Comparison of ENCODE assay signal across 23 cellular contexts in the genomic region with DNA sequence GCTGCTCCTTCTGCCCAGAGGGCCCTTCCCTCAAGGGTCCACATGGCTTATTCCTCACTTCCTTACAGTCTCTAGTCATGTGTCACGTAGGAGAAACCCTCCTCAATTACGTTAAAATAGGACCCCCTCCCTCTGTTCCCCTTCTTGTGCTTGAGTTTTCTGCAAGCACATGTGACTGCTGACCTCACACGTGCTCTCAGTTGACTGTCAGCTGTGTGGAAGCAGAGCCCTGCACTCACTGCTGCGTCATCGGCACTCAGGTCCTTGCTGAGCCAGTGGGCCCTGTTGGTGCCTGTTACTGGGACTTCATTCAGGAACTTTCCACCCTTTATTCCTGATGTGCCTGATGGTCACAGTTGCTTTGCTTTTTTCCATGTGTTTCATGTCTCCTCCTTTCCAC. TPM values are rescaled to one million over a fixed set of nuclear protein-coding genes. Genes with fewer than 3 reads are reported as not detected.
DNase-seq lines count a peak whose midpoint lies in the region; ATAC-seq and TF ChIP-seq lines count a peak whose summit lies in the region.
"Had no signal": no experiment of that assay in that cellular context is flagged by ENCODE, and none has a peak within 500 bp of the region (broad histone marks: within the 10 kb centered on the region; RNA-seq: fewer than 3 reads in every experiment).

No MANE protein-coding gene starts in this region.

- intact Hi-C loops in CD4-positive, alpha-beta T cell (cut with DNase I, micrococcal nuclease) = no loop called here
- intact Hi-C loops in Calu3 (cut with micrococcal nuclease; ENCODE audit: unreplicated experiment) (no loop called here), colonic mucosa (cut with DNase I) (loop anchor here (10.0 kb wide), 1 partner anchor 582 kb away; no protein-coding TSS in a partner anchor)

- no peak overlapping the region for H3K27ac ChIP-seq in CD4-positive, alpha-beta T cell (ENCODE audit: low read depth, low read length)
- no peak overlapping the region for H3K27ac ChIP-seq in colonic mucosa
- H3K27ac ChIP-seq: heart left ventricle had no signal

- H3K36me3 ChIP-seq in colonic mucosa (peaks cover 45% of the 10 kb centered on the region), BE2C (peaks cover 86% of the 10 kb centered on the region)

- no peaks in the 10 kb centered on the region for H3K27me3 Mint-ChIP-seq in CD4-positive, alpha-beta T cell
- H3K27me3 Mint-ChIP-seq in Calu3 (ENCODE audit: unreplicated experiment) (no peaks in the 10 kb centered on the region), memory B cell (no peaks in the 10 kb centered on the region)
- no peaks in the 10 kb centered on the region for H3K27me3 Mint-ChIP-seq in activated CD8-positive, alpha-beta T cell treated with anti-CD3 and anti-CD28 coated beads, Interleukin-2, amount 10 ng/mL, durations not matched to agents 7 days and 5 days (ENCODE audit: low read depth)

- H3K4me1 ChIP-seq in colonic mucosa (no peaks in the 10 kb centered on the region), BE2C (no peaks in the 10 kb centered on the region)
- H3K4me1 ChIP-seq: heart left ventricle had no signal

- no peaks in the 10 kb centered on the region for H3K9me3 Mint-ChIP-seq in CD4-positive, alpha-beta T cell
- H3K9me3 Mint-ChIP-seq in Calu3 (ENCODE audit: low read depth, unreplicated experiment) = no peaks in the 10 kb centered on the region
- H3K9me3 Mint-ChIP-seq in activated CD8-positive, alpha-beta T cell treated with anti-CD3 and anti-CD28 coated beads, Interleukin-2, amount 10 ng/mL, durations not matched to agents 7 days and 5 days (ENCODE audit: insufficient read depth) = no peaks in the 10 kb centered on the region
- H3K9me3 Mint-ChIP-seq in memory B cell = no peaks in the 10 kb centered on the region
- H3K9me3 Mint-ChIP-seq: HFFc6 had no signal

- POLR2A ChIA-PET in CD4-positive, alpha-beta T cell (lab: Charles Lee) = no interaction called here
- POLR2A ChIA-PET in activated CD8-positive, alpha-beta T cell treated with anti-CD3 and anti-CD28 coated beads, Interleukin-2, amount 10 ng/mL, durations not matched to agents 7 days and 5 days (lab: Charles Lee) = interaction anchor here (4.4 kb wide), 1 partner anchor 11 kb away, joined by 22 read pairs; a partner anchor contains a TSS

- peaks cover 100% of the 10 kb centered on the region for H3K36me3 Mint-ChIP-seq in CD4-positive, alpha-beta T cell (ENCODE audit: low read depth)
- H3K36me3 Mint-ChIP-seq in Calu3 (ENCODE audit: insufficient read depth, unreplicated experiment) (peaks cover 39% of the 10 kb centered on the region), memory B cell (peaks cover 58% of the 10 kb centered on the region)
- H3K36me3 Mint-ChIP-seq in activated CD8-positive, alpha-beta T cell treated with anti-CD3 and anti-CD28 coated beads, Interleukin-2, amount 10 ng/mL, durations not matched to agents 7 days and 5 days (ENCODE audit: low read depth) = peaks cover 90% of the 10 kb centered on the region

- BruUV-seq in Calu3 (replicated peaks; lab: Mats Ljungman, UMichigan) = no TSS peak

- H3K27me3 ChIP-seq in CD4-positive, alpha-beta T cell (ENCODE audit: control insufficient read depth, insufficient read depth, low read length) = no peaks in the 10 kb centered on the region
- H3K27me3 ChIP-seq in colonic mucosa (no peaks in the 10 kb centered on the region), BE2C (no peaks in the 10 kb centered on the region)
- H3K27me3 ChIP-seq: heart left ventricle had no signal

- no peak overlapping the region for H3K9ac ChIP-seq in colonic mucosa (ENCODE audit: low read depth in 2 of 2, low read length in 2 of 2)

- no peak for ATAC-seq in CD4-positive, alpha-beta T cell (ENCODE audit: poor library complexity)
- ATAC-seq in activated CD8-positive, alpha-beta T cell treated with anti-CD3 and anti-CD28 coated beads, Interleukin-2, amount 10 ng/mL, durations not matched to agents 7 days and 5 days = no peak
- ATAC-seq in memory B cell (ENCODE audit: low read depth) = no peak
- no peak for ATAC-seq in GM19351 (IDR thresholded peaks at IDR 0.05; ENCODE audit: unreplicated experiment)
- ATAC-seq: heart left ventricle had no signal

- H3K9me3 ChIP-seq in CD4-positive, alpha-beta T cell (ENCODE audit: control insufficient read depth, low read length) = no peaks in the 10 kb centered on the region
- H3K9me3 ChIP-seq in colonic mucosa (no peaks in the 10 kb centered on the region), BE2C (no peaks in the 10 kb centered on the region)
- H3K9me3 ChIP-seq: heart left ventricle had no signal

- no peak overlapping the region for H3K4me3 ChIP-seq in colonic mucosa
- no peak overlapping the region for H3K4me3 ChIP-seq in BE2C (ENCODE audit: low read depth, low read length)
- H3K4me3 ChIP-seq: heart left ventricle, skin epidermis had no signal

- no peak overlapping the region for H3K4me3 Mint-ChIP-seq in CD4-positive, alpha-beta T cell
- no peak overlapping the region for H3K4me3 Mint-ChIP-seq in Calu3 (ENCODE audit: low read depth, unreplicated experiment)
- no peak overlapping the region for H3K4me3 Mint-ChIP-seq in activated CD8-positive, alpha-beta T cell treated with anti-CD3 and anti-CD28 coated beads, Interleukin-2, amount 10 ng/mL, durations not matched to agents 7 days and 5 days
- H3K4me3 Mint-ChIP-seq in memory B cell = peak overlapping the region; percentile 54
- H3K4me3 Mint-ChIP-seq: HFFc6 had no signal

- no peak for TF ChIP-seq CTCF in CD4-positive, alpha-beta T cell (IDR thresholded peaks at IDR 0.05)
- TF ChIP-seq CTCF in Calu3 (IDR thresholded peaks at IDR 0.05; ENCODE audit: unreplicated experiment) = no peak
- no peak for TF ChIP-seq CTCF in colonic mucosa (IDR thresholded peaks at IDR 0.05)
- TF ChIP-seq CTCF in BE2C (IDR thresholded peaks at IDR 0.05; ENCODE audit: low read depth, low read length) = no peak

- CTCF ChIA-PET in CD4-positive, alpha-beta T cell (lab: Charles Lee) = interaction anchor here (1.2 kb wide), 1 partner anchor 12 kb away, joined by 3 read pairs; no protein-coding TSS in a partner anchor
- CTCF ChIA-PET in Calu3 (lab: Charles Lee) = no interaction called here
- CTCF ChIA-PET in activated CD8-positive, alpha-beta T cell treated with anti-CD3 and anti-CD28 coated beads, Interleukin-2, amount 10 ng/mL, durations not matched to agents 7 days and 5 days (lab: Charles Lee) = interaction anchor here (1.9 to 5.9 kb wide), 2 partner anchors 9 to 10 kb away, joined by 5 to 42 read pairs; a partner anchor contains a TSS

- peaks cover 71% of the 10 kb centered on the region for H3K4me1 Mint-ChIP-seq in CD4-positive, alpha-beta T cell (ENCODE audit: low read depth)
- H3K4me1 Mint-ChIP-seq in Calu3 (ENCODE audit: low read depth, unreplicated experiment) (no peaks in the 10 kb centered on the region), memory B cell (peaks cover 28% of the 10 kb centered on the region)
- peaks cover 70% of the 10 kb centered on the region for H3K4me1 Mint-ChIP-seq in activated CD8-positive, alpha-beta T cell treated with anti-CD3 and anti-CD28 coated beads, Interleukin-2, amount 10 ng/mL, durations not matched to agents 7 days and 5 days (ENCODE audit: low read depth)

- no peak for DNase-seq in CD4-positive, alpha-beta T cell
- DNase-seq in Calu3 (no peak), memory B cell (ENCODE audit: low spot score in 2 of 2) (no peak), colonic mucosa (no peak), BE2C (no peak)
- no peak for DNase-seq in activated CD8-positive, alpha-beta T cell treated with anti-CD3 and anti-CD28 coated beads, Interleukin-2, amount 10 ng/mL, durations not matched to agents 7 days and 5 days
- no peak for DNase-seq in stimulated activated CD4-positive, alpha-beta T cell treated with anti-CD3 and anti-CD28 coated beads, Interleukin-2, amount 100 ng/mL, for 24 hours
- DNase-seq: activated T-cell treated with anti-CD3 and anti-CD28 coated beads, Interleukin-2, amount 50 U/mL, for 1 hour; amniotic stem cell; central memory CD4-positive, alpha-beta T cell; DMS 273 treated with DMSO at 0.1 percent for 48 hours; heart left ventricle; HFFc6; Kasumi-1; NCI-H69; Right ventricle myocardium superior; stimulated activated CD4-positive, alpha-beta T cell treated with anti-CD3 and anti-CD28 coated beads, Interleukin-4, amount 100 ng/mL, for 24 hours; T1000 had no signal

- peak overlapping the region; percentile 55 for H3K27ac Mint-ChIP-seq in CD4-positive, alpha-beta T cell
- peak overlapping the region; percentile 23 for H3K27ac Mint-ChIP-seq in Calu3 (ENCODE audit: unreplicated experiment)
- H3K27ac Mint-ChIP-seq in activated CD8-positive, alpha-beta T cell treated with anti-CD3 and anti-CD28 coated beads, Interleukin-2, amount 10 ng/mL, durations not matched to agents 7 days and 5 days = peak overlapping the region; percentile 82
- peak overlapping the region; percentile 81 for H3K27ac Mint-ChIP-seq in memory B cell
- H3K27ac Mint-ChIP-seq: HFFc6 had no signal

RNA-seq across cellular contexts. Expression of a gene that starts 11.1 kb away (rescaled TPM):
- total RNA-seq in CD4-positive, alpha-beta T cell = 100 to 1,000 TPM; 134 to 135 TPM
- total RNA-seq in Calu3 (2022) = 45.0 and 47.6 TPM in 2 replicates
- 10 to 100 TPM; 47.2 to 50.5 TPM for total RNA-seq in activated CD8-positive, alpha-beta T cell treated with anti-CD3 and anti-CD28 coated beads, Interleukin-2, amount 10 ng/mL, durations not matched to agents 7 days and 5 days
- 10 to 100 TPM; 32.1 to 36.3 TPM for total RNA-seq in colonic mucosa
- 23.5 TPM for polyA plus RNA-seq in BE2C (2012; ENCODE audit: insufficient read depth, insufficient read length, low read depth)

RNA-seq across cellular contexts. Expression of a gene that starts 45.1 kb away (rescaled TPM):
- under 1 TPM; 0.03 to 0.22 TPM for total RNA-seq in CD4-positive, alpha-beta T cell
- total RNA-seq in Calu3 (2022) (not detected in 2 replicates), colonic mucosa (1 to 10 TPM in 1 of 2 donors, not detected in 1; 1.8 TPM)
- total RNA-seq in activated CD8-positive, alpha-beta T cell treated with anti-CD3 and anti-CD28 coated beads, Interleukin-2, amount 10 ng/mL, durations not matched to agents 7 days and 5 days = under 1 TPM in 1 of 2 experiments, not detected in 1; 0.05 TPM
- polyA plus RNA-seq in BE2C (2012; ENCODE audit: insufficient read depth, insufficient read length, low read depth) = 0.14 TPM
- total RNA-seq: HFFc6, lower leg skin, posterior vena cava, Right ventricle myocardium superior, temporal lobe had no signal
- polyA plus RNA-seq: heart left ventricle had no signal

Comparison
In these comparisons a context has a peak if more than half of its experiments do, and no peak if none do; other contexts are left out.
1. H3K27ac Mint-ChIP-seq: peak in every context shown above with its lines; median percentile 82 in activated CD8-positive, alpha-beta T cell treated with anti-CD3 and anti-CD28 coated beads, Interleukin-2, amount 10 ng/mL, durations not matched to agents 7 days and 5 days; 81 in memory B cell; 55 in CD4-positive, alpha-beta T cell; 23 in Calu3.